ENCODE assay signal across 2 cellular contexts in the genomic region with DNA sequence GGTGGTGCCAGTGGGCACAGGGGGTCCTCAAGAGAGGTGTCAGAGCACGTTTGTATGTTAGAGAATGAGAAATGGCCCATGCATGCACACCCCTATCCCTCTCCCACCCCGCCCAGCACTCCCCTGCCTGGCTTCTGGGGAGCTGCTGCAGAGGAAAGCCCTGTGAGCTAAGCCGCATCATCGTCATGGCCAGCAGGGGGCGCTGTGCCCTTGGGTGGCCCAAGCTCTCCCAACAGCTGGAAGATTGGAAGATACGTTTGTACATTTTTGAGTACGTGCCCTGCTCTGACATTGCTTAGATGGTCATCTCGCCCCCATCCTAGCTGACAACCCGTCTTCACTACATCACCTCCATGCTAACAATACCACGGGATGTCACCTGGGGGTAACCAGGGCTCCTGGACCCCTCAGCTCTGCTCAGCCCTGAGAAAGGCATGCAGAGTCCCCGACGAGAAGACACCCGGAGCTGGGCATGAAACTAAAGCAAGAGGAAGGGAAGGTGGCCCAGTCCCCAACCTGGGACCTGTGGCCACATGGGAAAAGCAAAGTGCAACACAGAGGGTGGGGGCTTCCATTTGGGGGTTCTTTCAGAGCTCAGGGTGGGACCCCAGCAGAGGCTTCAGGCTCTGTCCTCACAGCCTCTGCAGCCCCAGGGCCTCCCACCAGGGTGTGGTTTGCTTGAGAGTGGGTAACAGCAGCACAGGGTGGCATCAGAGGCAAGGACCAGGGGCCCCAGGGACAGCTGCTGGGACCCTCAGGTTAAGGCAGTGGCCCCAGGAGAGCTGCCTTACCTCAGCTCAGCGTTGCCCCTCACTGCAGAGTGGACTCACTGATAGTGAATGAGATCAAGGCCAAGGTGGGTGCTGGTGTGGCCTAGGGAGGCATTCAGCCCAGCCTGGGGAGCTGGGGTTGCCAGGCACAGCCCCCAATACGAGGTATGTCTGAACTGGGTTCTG.
TF ChIP-seq lines count a peak whose summit lies in the region.

No MANE protein-coding gene starts in this region.

TF ChIP-seq in GM23338, 12 proteins besides CTCF, POLR2A, EP300 and RAD21 (continues in another document):
- TF ChIP-seq, protein P1, sequence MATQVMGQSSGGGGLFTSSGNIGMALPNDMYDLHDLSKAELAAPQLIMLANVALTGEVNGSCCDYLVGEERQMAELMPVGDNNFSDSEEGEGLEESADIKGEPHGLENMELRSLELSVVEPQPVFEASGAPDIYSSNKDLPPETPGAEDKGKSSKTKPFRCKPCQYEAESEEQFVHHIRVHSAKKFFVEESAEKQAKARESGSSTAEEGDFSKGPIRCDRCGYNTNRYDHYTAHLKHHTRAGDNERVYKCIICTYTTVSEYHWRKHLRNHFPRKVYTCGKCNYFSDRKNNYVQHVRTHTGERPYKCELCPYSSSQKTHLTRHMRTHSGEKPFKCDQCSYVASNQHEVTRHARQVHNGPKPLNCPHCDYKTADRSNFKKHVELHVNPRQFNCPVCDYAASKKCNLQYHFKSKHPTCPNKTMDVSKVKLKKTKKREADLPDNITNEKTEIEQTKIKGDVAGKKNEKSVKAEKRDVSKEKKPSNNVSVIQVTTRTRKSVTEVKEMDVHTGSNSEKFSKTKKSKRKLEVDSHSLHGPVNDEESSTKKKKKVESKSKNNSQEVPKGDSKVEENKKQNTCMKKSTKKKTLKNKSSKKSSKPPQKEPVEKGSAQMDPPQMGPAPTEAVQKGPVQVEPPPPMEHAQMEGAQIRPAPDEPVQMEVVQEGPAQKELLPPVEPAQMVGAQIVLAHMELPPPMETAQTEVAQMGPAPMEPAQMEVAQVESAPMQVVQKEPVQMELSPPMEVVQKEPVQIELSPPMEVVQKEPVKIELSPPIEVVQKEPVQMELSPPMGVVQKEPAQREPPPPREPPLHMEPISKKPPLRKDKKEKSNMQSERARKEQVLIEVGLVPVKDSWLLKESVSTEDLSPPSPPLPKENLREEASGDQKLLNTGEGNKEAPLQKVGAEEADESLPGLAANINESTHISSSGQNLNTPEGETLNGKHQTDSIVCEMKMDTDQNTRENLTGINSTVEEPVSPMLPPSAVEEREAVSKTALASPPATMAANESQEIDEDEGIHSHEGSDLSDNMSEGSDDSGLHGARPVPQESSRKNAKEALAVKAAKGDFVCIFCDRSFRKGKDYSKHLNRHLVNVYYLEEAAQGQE (IDR thresholded peaks at IDR 0.05; ENCODE audit: unreplicated experiment): no peak
- TF ChIP-seq JUNB (IDR thresholded peaks at IDR 0.05; ENCODE audit: unreplicated experiment) (no peak), CREB1 (CRISPR knock-in tag; IDR thresholded peaks at IDR 0.05; ENCODE audit: low read depth) (no peak), NANOG (IDR thresholded peaks at IDR 0.05; ENCODE audit: borderline replicate concordance) (no peak)
- TF ChIP-seq, protein P2, sequence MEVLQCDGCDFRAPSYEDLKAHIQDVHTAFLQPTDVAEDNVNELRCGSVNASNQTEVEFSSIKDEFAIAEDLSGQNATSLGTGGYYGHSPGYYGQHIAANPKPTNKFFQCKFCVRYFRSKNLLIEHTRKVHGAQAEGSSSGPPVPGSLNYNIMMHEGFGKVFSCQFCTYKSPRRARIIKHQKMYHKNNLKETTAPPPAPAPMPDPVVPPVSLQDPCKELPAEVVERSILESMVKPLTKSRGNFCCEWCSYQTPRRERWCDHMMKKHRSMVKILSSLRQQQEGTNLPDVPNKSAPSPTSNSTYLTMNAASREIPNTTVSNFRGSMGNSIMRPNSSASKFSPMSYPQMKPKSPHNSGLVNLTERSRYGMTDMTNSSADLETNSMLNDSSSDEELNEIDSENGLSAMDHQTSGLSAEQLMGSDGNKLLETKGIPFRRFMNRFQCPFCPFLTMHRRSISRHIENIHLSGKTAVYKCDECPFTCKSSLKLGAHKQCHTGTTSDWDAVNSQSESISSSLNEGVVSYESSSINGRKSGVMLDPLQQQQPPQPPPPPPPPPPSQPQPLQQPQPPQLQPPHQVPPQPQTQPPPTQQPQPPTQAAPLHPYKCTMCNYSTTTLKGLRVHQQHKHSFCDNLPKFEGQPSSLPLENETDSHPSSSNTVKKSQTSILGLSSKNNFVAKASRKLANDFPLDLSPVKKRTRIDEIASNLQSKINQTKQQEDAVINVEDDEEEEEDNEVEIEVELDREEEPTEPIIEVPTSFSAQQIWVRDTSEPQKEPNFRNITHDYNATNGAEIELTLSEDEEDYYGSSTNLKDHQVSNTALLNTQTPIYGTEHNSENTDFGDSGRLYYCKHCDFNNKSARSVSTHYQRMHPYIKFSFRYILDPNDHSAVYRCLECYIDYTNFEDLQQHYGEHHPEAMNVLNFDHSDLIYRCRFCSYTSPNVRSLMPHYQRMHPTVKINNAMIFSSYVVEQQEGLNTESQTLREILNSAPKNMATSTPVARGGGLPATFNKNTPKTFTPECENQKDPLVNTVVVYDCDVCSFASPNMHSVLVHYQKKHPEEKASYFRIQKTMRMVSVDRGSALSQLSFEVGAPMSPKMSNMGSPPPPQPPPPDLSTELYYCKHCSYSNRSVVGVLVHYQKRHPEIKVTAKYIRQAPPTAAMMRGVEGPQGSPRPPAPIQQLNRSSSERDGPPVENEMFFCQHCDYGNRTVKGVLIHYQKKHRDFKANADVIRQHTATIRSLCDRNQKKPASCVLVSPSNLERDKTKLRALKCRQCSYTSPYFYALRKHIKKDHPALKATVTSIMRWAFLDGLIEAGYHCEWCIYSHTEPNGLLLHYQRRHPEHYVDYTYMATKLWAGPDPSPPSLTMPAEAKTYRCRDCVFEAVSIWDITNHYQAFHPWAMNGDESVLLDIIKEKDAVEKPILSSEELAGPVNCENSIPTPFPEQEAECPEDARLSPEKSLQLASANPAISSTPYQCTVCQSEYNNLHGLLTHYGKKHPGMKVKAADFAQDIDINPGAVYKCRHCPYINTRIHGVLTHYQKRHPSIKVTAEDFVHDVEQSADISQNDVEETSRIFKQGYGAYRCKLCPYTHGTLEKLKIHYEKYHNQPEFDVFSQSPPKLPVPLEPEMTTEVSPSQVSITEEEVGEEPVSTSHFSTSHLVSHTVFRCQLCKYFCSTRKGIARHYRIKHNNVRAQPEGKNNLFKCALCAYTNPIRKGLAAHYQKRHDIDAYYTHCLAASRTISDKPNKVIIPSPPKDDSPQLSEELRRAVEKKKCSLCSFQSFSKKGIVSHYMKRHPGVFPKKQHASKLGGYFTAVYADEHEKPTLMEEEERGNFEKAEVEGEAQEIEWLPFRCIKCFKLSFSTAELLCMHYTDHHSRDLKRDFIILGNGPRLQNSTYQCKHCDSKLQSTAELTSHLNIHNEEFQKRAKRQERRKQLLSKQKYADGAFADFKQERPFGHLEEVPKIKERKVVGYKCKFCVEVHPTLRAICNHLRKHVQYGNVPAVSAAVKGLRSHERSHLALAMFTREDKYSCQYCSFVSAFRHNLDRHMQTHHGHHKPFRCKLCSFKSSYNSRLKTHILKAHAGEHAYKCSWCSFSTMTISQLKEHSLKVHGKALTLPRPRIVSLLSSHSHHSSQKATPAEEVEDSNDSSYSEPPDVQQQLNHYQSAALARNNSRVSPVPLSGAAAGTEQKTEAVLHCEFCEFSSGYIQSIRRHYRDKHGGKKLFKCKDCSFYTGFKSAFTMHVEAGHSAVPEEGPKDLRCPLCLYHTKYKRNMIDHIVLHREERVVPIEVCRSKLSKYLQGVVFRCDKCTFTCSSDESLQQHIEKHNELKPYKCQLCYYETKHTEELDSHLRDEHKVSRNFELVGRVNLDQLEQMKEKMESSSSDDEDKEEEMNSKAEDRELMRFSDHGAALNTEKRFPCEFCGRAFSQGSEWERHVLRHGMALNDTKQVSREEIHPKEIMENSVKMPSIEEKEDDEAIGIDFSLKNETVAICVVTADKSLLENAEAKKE (CRISPR knock-in tag; IDR thresholded peaks at IDR 0.05): no peak
- TF ChIP-seq, protein P3, sequence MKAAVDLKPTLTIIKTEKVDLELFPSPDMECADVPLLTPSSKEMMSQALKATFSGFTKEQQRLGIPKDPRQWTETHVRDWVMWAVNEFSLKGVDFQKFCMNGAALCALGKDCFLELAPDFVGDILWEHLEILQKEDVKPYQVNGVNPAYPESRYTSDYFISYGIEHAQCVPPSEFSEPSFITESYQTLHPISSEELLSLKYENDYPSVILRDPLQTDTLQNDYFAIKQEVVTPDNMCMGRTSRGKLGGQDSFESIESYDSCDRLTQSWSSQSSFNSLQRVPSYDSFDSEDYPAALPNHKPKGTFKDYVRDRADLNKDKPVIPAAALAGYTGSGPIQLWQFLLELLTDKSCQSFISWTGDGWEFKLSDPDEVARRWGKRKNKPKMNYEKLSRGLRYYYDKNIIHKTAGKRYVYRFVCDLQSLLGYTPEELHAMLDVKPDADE (IDR thresholded peaks at IDR 0.05): no peak

TF ChIP-seq in H1, 55 proteins besides CTCF, POLR2A, EP300 and RAD21:
- TF ChIP-seq PHF8 (conservative IDR thresholded peaks at IDR 0.05; ENCODE audit: low read depth, low read length) (no peak), SP2 (IDR thresholded peaks at IDR 0.05; ENCODE audit: low read length) (no peak), TBP (IDR thresholded peaks at IDR 0.05; ENCODE audit: low read depth, low read length) (no peak), CREB1 (IDR thresholded peaks at IDR 0.05) (peak; percentile 77)
